In genomic region chr18:58536187-58536516, GRCh38 we compare ENCODE assay signal across 16 cellular contexts.
DNase-seq lines count a peak whose midpoint lies in the region; ATAC-seq lines count a peak whose summit lies in the region.
"Had no signal": no experiment of that assay in that cellular context is flagged by ENCODE, and none has a peak within 500 bp of the region (broad histone marks: within the 10 kb centered on the region; RNA-seq: fewer than 3 reads in every experiment).

No MANE protein-coding gene starts in this region.

- intact Hi-C loops in dendritic cell treated with granulocyte-macrophage colony-stimulating factor and Interleukin-4, amounts not matched to agents 40 ng/mL and 50 ng/mL, for 4 days (cut with micrococcal nuclease), result no loop called here

- H3K36me3 Mint-ChIP-seq in stimulated activated naive CD8-positive, alpha-beta T cell treated with anti-CD3 and anti-CD28 coated beads, Interleukin-15, Interleukin-2, amounts not matched to agents 100 ng/mL and 50 ng/mL, for 24 hours (ENCODE audit: low read depth), result no peaks in the 10 kb centered on the region
- no peaks in the 10 kb centered on the region for H3K36me3 Mint-ChIP-seq in dendritic cell treated with granulocyte-macrophage colony-stimulating factor and Interleukin-4, amounts not matched to agents 40 ng/mL and 50 ng/mL, for 4 days (ENCODE audit: low read depth)
- H3K36me3 Mint-ChIP-seq: mesothelial cell of epicardium had no signal

- no peak for DNase-seq in stimulated activated naive CD8-positive, alpha-beta T cell treated with anti-CD3 and anti-CD28 coated beads, Interleukin-15, Interleukin-2, amounts not matched to agents 100 U/mL and 50 U/mL, for 24 hours
- DNase-seq in dermis blood vessel endothelial cell (no peak), epidermal melanocyte (ENCODE audit: insufficient read length, low spot score) (no peak), NCI-H2227 (lab: John Stamatoyannopoulos, UW; ENCODE audit: unreplicated experiment) (no peak), LoVo (ENCODE audit: low spot score) (no peak)
- DNase-seq: activated gamma-delta T cell treated with Interleukin-2 at 50 U/mL for 16 hours; foreskin melanocyte; NCI-H2081; NCI-H526 treated with DMSO at 0.1 percent for 48 hours; SJCRH30; stimulated activated CD4-positive, alpha-beta T cell treated with anti-CD3 and anti-CD28 coated beads, Interleukin-15, amount 100 ng/mL, for 24 hours had no signal

- peaks cover 6% of the 10 kb centered on the region for H3K27me3 Mint-ChIP-seq in stimulated activated naive CD8-positive, alpha-beta T cell treated with anti-CD3 and anti-CD28 coated beads, Interleukin-15, Interleukin-2, amounts not matched to agents 100 ng/mL and 50 ng/mL, for 24 hours
- H3K27me3 Mint-ChIP-seq in dendritic cell treated with granulocyte-macrophage colony-stimulating factor and Interleukin-4, amounts not matched to agents 40 ng/mL and 50 ng/mL, for 4 days, result peaks cover 3% of the 10 kb centered on the region

- H3K9me3 Mint-ChIP-seq in stimulated activated naive CD8-positive, alpha-beta T cell treated with anti-CD3 and anti-CD28 coated beads, Interleukin-15, Interleukin-2, amounts not matched to agents 100 ng/mL and 50 ng/mL, for 24 hours, result no peaks in the 10 kb centered on the region
- no peaks in the 10 kb centered on the region for H3K9me3 Mint-ChIP-seq in dendritic cell treated with granulocyte-macrophage colony-stimulating factor and Interleukin-4, amounts not matched to agents 40 ng/mL and 50 ng/mL, for 4 days
- H3K9me3 Mint-ChIP-seq: mesothelial cell of epicardium; T-helper 2 cell treated with Interferon-gamma antibody and Interleukin-4, amounts not matched to agents 5 μg/mL and 100 μg/mL, for 36 hours had no signal

- no peak for ATAC-seq in stimulated activated naive CD8-positive, alpha-beta T cell treated with anti-CD3 and anti-CD28 coated beads, Interleukin-15, Interleukin-2, amounts not matched to agents 100 U/mL and 50 U/mL, for 24 hours
- ATAC-seq in HG03520 (IDR thresholded peaks at IDR 0.05; ENCODE audit: unreplicated experiment), result peak; percentile 7

- peak overlapping the region; percentile 81 for H3K27ac Mint-ChIP-seq in stimulated activated naive CD8-positive, alpha-beta T cell treated with anti-CD3 and anti-CD28 coated beads, Interleukin-15, Interleukin-2, amounts not matched to agents 100 ng/mL and 50 ng/mL, for 24 hours
- H3K27ac Mint-ChIP-seq in dendritic cell treated with granulocyte-macrophage colony-stimulating factor and Interleukin-4, amounts not matched to agents 40 ng/mL and 50 ng/mL, for 4 days, result peak overlapping the region; percentile 80
- H3K27ac Mint-ChIP-seq: mesothelial cell of epicardium; T-helper 2 cell treated with Interferon-gamma antibody and Interleukin-4, amounts not matched to agents 5 μg/mL and 100 μg/mL, for 36 hours had no signal

- peaks cover 78% of the 10 kb centered on the region for H3K4me1 Mint-ChIP-seq in stimulated activated naive CD8-positive, alpha-beta T cell treated with anti-CD3 and anti-CD28 coated beads, Interleukin-15, Interleukin-2, amounts not matched to agents 100 ng/mL and 50 ng/mL, for 24 hours (ENCODE audit: low read depth)
- peaks cover 53% of the 10 kb centered on the region for H3K4me1 Mint-ChIP-seq in dendritic cell treated with granulocyte-macrophage colony-stimulating factor and Interleukin-4, amounts not matched to agents 40 ng/mL and 50 ng/mL, for 4 days (ENCODE audit: low read depth)

- H3K4me3 Mint-ChIP-seq in stimulated activated naive CD8-positive, alpha-beta T cell treated with anti-CD3 and anti-CD28 coated beads, Interleukin-15, Interleukin-2, amounts not matched to agents 100 ng/mL and 50 ng/mL, for 24 hours, result peak overlapping the region; percentile 45
- H3K4me3 Mint-ChIP-seq in dendritic cell treated with granulocyte-macrophage colony-stimulating factor and Interleukin-4, amounts not matched to agents 40 ng/mL and 50 ng/mL, for 4 days, result no peak overlapping the region
- H3K4me3 Mint-ChIP-seq: mesothelial cell of epicardium; T-helper 2 cell treated with Interferon-gamma antibody and Interleukin-4, amounts not matched to agents 5 μg/mL and 100 μg/mL, for 36 hours had no signal
